ENCODE assay signal across 17 cellular contexts in genomic region chr6:143965503-143966171, GRCh38. TPM values are rescaled to one million over a fixed set of nuclear protein-coding genes. Genes with fewer than 3 reads are reported as not detected.
A peak's percentile ranks its signal among the peaks of the same experiment; 100 is the strongest.
DNase-seq lines count a peak whose midpoint lies in the region; ATAC-seq, FAIRE-seq and TF ChIP-seq lines count a peak whose summit lies in the region.
"Had no signal": no experiment of that assay in that cellular context is flagged by ENCODE, and none has a peak within 500 bp of the region (broad histone marks: within the 10 kb centered on the region; RNA-seq: fewer than 3 reads in every experiment).

No MANE protein-coding gene starts in this region.

- H3K9ac ChIP-seq in HepG2 (ENCODE audit: insufficient read depth, low read depth, low read length) = no peak overlapping the region

- TF ChIP-seq POLR2A in right lobe of liver (IDR thresholded peaks at IDR 0.05) (no peak), HepG2 (IDR thresholded peaks at IDR 0.05; ENCODE audit: insufficient read depth in 1 of 2, low read depth in 2 of 2, low read length in 2 of 2) (no peak)

- DNase-seq in right lobe of liver (no peak), HepG2 (ENCODE audit: low spot score) (no peak), RPMI7951 (ENCODE audit: low read depth) (peak; percentile 90), fibroblast of mammary gland (ENCODE audit: low read depth) (peak; percentile 72), upper lobe of right lung (no peak), HT-29 (ENCODE audit: low spot score) (no peak), T-cell (no peak), COLO829 (ENCODE audit: low spot score) (no peak)
- DNase-seq: activated CD4-positive, alpha-beta memory T cell treated with anti-CD3 and anti-CD28 coated beads, Interleukin-2, amount 10 ng/mL, durations not matched to agents 7 days and 5 days; adrenal gland; NCI-H446; trophoblast cell had no signal

- H3K4me3 ChIP-seq in right lobe of liver (no peak overlapping the region), HepG2 (replicated peaks in 1 of 3; ENCODE audit: insufficient read depth in 1 of 3, low read depth in 2 of 3, low read length in 3 of 3) (no peak overlapping the region), fibroblast of mammary gland (ENCODE audit: control insufficient read depth, low read depth, low read length) (no peak overlapping the region), upper lobe of right lung (no peak overlapping the region)
- H3K4me3 ChIP-seq: adrenal gland, SK-N-MC had no signal

- FAIRE-seq in HepG2 (lab: Jason Lieb, UNC) = no peak
- FAIRE-seq: GM19239 had no signal

- BruUV-seq in HepG2 (replicated peaks; lab: Mats Ljungman, UMichigan) = no TSS peak

- H3K36me3 ChIP-seq in right lobe of liver = no peaks in the 10 kb centered on the region
- no peaks in the 10 kb centered on the region for H3K36me3 ChIP-seq in HepG2 (replicated peaks in 1 of 2; ENCODE audit: control insufficient read depth in 1 of 2, insufficient read depth in 2 of 2, low read length in 2 of 2)
- peaks cover 6% of the 10 kb centered on the region for H3K36me3 ChIP-seq in upper lobe of right lung
- H3K36me3 ChIP-seq: adrenal gland had no signal

- no peak overlapping the region for H3K4me2 ChIP-seq in HepG2 (ENCODE audit: low read depth, low read length)

- H3K27me3 Mint-ChIP-seq in T-cell = peaks cover 0 to 2% of the 10 kb centered on the region in 2 donors
- H3K27me3 Mint-ChIP-seq: activated CD4-positive, alpha-beta memory T cell treated with anti-CD3 and anti-CD28 coated beads, Interleukin-2, amount 10 ng/mL, durations not matched to agents 7 days and 5 days; B cell had no signal

- 49% methylated on average over 5 of the region's 6 CpGs for WGBS in right lobe of liver (ENCODE audit: insufficient coverage, low coverage, low lambda C conversion rate, missing lambda C conversion rate)
- WGBS in HepG2 (ENCODE audit: low lambda C conversion rate) = 52% methylated on average over 6 of the region's 6 CpGs

- H3K27me3 ChIP-seq in right lobe of liver (no peaks in the 10 kb centered on the region), HepG2 (ENCODE audit: control insufficient read depth in 1 of 2, insufficient read depth in 2 of 2, low read length in 2 of 2) (no peaks in the 10 kb centered on the region), upper lobe of right lung (no peaks in the 10 kb centered on the region)
- H3K27me3 ChIP-seq: adrenal gland had no signal

- TF ChIP-seq CTCF in right lobe of liver (IDR thresholded peaks at IDR 0.05) (no peak), HepG2 (CRISPR knock-in tag; IDR thresholded peaks at IDR 0.05) (no peak), fibroblast of mammary gland (conservative IDR thresholded peaks at IDR 0.05; ENCODE audit: control insufficient read depth, insufficient read depth, low read depth, low read length) (no peak), upper lobe of right lung (IDR thresholded peaks at IDR 0.05) (no peak)

- ATAC-seq in right lobe of liver (peak in 3 of 4 donors; percentile 28 to 42 (median 40)), HepG2 (no peak), upper lobe of right lung (peak; percentile 64), T-cell (replicated peaks in 1 of 4) (no peak)

- H3K9me3 ChIP-seq in right lobe of liver = no peaks in the 10 kb centered on the region
- no peaks in the 10 kb centered on the region for H3K9me3 ChIP-seq in HepG2 (ENCODE audit: low read length)
- no peaks in the 10 kb centered on the region for H3K9me3 ChIP-seq in upper lobe of right lung
- H3K9me3 ChIP-seq: adrenal gland had no signal

- H3K27ac ChIP-seq in right lobe of liver (no peak overlapping the region), HepG2 (ENCODE audit: extremely low read length, insufficient read depth, low read length) (no peak overlapping the region), upper lobe of right lung (no peak overlapping the region)
- H3K27ac ChIP-seq: epithelial cell of prostate, SK-N-MC had no signal

- CTCF ChIA-PET in HepG2 (lab: Yijun Ruan, JAX; ENCODE audit: low intra/inter-chr PET ratio, low total read pairs) = no interaction called here
- CTCF ChIA-PET in T-cell (lab: Charles Lee) = no interaction called here

- TF ChIP-seq EP300 in HepG2 (IDR thresholded peaks at IDR 0.05; ENCODE audit: low read depth in 2 of 2, low read length in 2 of 2) (no peak), HepG2 (CRISPR knock-in tag; IDR thresholded peaks at IDR 0.05; ENCODE audit: borderline replicate concordance) (no peak)

- POLR2A ChIA-PET in HepG2 (lab: Yijun Ruan, JAX) (no interaction called here), T-cell (lab: Charles Lee) (no interaction called here)

- H3K4me1 Mint-ChIP-seq in T-cell = no peaks in the 10 kb centered on the region
- H3K4me1 Mint-ChIP-seq: activated CD4-positive, alpha-beta memory T cell treated with anti-CD3 and anti-CD28 coated beads, Interleukin-2, amount 10 ng/mL, durations not matched to agents 7 days and 5 days; B cell had no signal

- H3K27ac Mint-ChIP-seq in T-cell = no peak overlapping the region
- H3K27ac Mint-ChIP-seq: activated CD4-positive, alpha-beta memory T cell treated with anti-CD3 and anti-CD28 coated beads, Interleukin-2, amount 10 ng/mL, durations not matched to agents 7 days and 5 days; B cell; progenitor cell of endocrine pancreas had no signal

- H3K9me3 Mint-ChIP-seq in T-cell = no peaks in the 10 kb centered on the region
- H3K9me3 Mint-ChIP-seq: activated CD4-positive, alpha-beta memory T cell treated with anti-CD3 and anti-CD28 coated beads, Interleukin-2, amount 10 ng/mL, durations not matched to agents 7 days and 5 days had no signal

- no peak overlapping the region for H3K4me3 Mint-ChIP-seq in T-cell
- H3K4me3 Mint-ChIP-seq: activated CD4-positive, alpha-beta memory T cell treated with anti-CD3 and anti-CD28 coated beads, Interleukin-2, amount 10 ng/mL, durations not matched to agents 7 days and 5 days; B cell had no signal

- H4K20me1 ChIP-seq in HepG2 (ENCODE audit: insufficient read depth, low read length) = no peaks in the 10 kb centered on the region

- no peak for TF ChIP-seq RAD21 in HepG2 (CRISPR knock-in tag; IDR thresholded peaks at IDR 0.05)

- in situ Hi-C loops in HepG2 (cut with HindIII; ENCODE audit: extremely low pct_ligation_motif_present, low pct_unique_long_range_greater_than_20kb) = no loop called here

- no peaks in the 10 kb centered on the region for H3K79me2 ChIP-seq in HepG2 (ENCODE audit: insufficient read depth, low read length)

- peaks cover 3% of the 10 kb centered on the region for H3K36me3 Mint-ChIP-seq in T-cell

- H3K4me1 ChIP-seq in right lobe of liver (no peaks in the 10 kb centered on the region), HepG2 (ENCODE audit: insufficient read depth, low read length) (peaks cover 5% of the 10 kb centered on the region; the same call in 1 of the 2 replicates), upper lobe of right lung (peaks cover 21% of the 10 kb centered on the region)

- intact Hi-C loops in right lobe of liver (cut with DNase I) (no loop called here), HepG2 (cut with micrococcal nuclease; ENCODE audit: unreplicated experiment) (no loop called here), upper lobe of right lung (cut with DNase I) (no loop called here)

- no peak overlapping the region for H2AFZ ChIP-seq in HepG2 (ENCODE audit: low read length)

TF ChIP-seq in HepG2, 621 proteins besides CTCF, POLR2A, EP300 and RAD21 (continues in another document):
- no peak for TF ChIP-seq ZNF484 (CRISPR knock-in tag; IDR thresholded peaks at IDR 0.05; ENCODE audit: borderline replicate concordance, low read depth)
- TF ChIP-seq, protein P1, sequence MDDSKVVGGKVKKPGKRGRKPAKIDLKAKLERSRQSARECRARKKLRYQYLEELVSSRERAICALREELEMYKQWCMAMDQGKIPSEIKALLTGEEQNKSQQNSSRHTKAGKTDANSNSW (CRISPR knock-in tag; IDR thresholded peaks at IDR 0.05; ENCODE audit: borderline replicate concordance) = no peak
- TF ChIP-seq FOXA1 (IDR thresholded peaks at IDR 0.05) = no peak
- no peak for TF ChIP-seq FOXA1 (CRISPR knock-in tag; IDR thresholded peaks at IDR 0.05)
- TF ChIP-seq ZNF282 (IDR thresholded peaks at IDR 0.05; ENCODE audit: partially characterized antibody) = no peak
- no peak for TF ChIP-seq ZSCAN9 (CRISPR knock-in tag; IDR thresholded peaks at IDR 0.05; ENCODE audit: borderline replicate concordance)
- TF ChIP-seq ZNF256 (CRISPR knock-in tag; conservative IDR thresholded peaks at IDR 0.05) = no peak
- TF ChIP-seq RXRA (CRISPR knock-in tag; IDR thresholded peaks at IDR 0.05) = no peak

RNA-seq across cellular contexts. Expression of gene PLAGL1, which starts 42.4 kb away (rescaled TPM):
- 1 to 10 TPM in 5 of 6 experiments, under 1 TPM in 1; 0.74 to 3.2 (median 1.6) TPM for total RNA-seq in right lobe of liver
- total RNA-seq in HepG2 (2016; rRNA removed; fragmentation: Illumina TruSeq; extraction: Trizol) = 0.38 and 0.60 TPM in 2 replicates
- total RNA-seq in HepG2 (2016; cell fraction: cytosol; rRNA removed; fragmentation: Illumina TruSeq; extraction: Trizol; ENCODE audit: low read depth) = 0.44 and 0.51 TPM in 2 replicates
- 0.42 and 0.54 TPM in 2 replicates for total RNA-seq in HepG2 (2016; cell fraction: insoluble cytoplasmic fraction; rRNA removed; fragmentation: Illumina TruSeq; extraction: Trizol)
- 0.72 and 0.90 TPM in 2 replicates for total RNA-seq in HepG2 (2016; cell fraction: membrane; rRNA removed; fragmentation: Illumina TruSeq; extraction: Trizol)
- total RNA-seq in HepG2 (2016; cell fraction: nucleus; rRNA removed; fragmentation: Illumina TruSeq; extraction: Trizol) = 1.7 and 2.3 TPM in 2 replicates
- polyA plus RNA-seq in HepG2 (2011; rRNA removed) = 2.2 and 2.3 TPM in 2 replicates
- polyA plus RNA-seq in HepG2 (2011; cell fraction: cytosol; rRNA removed) = 0.91 and 1.4 TPM in 2 replicates
- 7.1 and 8.1 TPM in 2 replicates for polyA plus RNA-seq in HepG2 (2011; cell fraction: nucleus; rRNA removed)
- 3.0 and 3.9 TPM in 2 replicates for polyA plus RNA-seq in HepG2 (2012)
- polyA plus RNA-seq in HepG2 (2016; cell fraction: cytosol; fragmentation: Illumina TruSeq; extraction: Trizol; ENCODE audit: low read depth) = 0.06 and 0.17 TPM in 2 replicates
- polyA plus RNA-seq in HepG2 (2016; cell fraction: insoluble cytoplasmic fraction; fragmentation: Illumina TruSeq; extraction: Trizol; ENCODE audit: low read depth) = 0.98 and 1.4 TPM in 2 replicates
- polyA plus RNA-seq in HepG2 (2016; cell fraction: membrane; fragmentation: Illumina TruSeq; extraction: Trizol; ENCODE audit: low read depth) = 0.48 and 0.84 TPM in 2 replicates
- 3.1 and 4.2 TPM in 2 replicates for polyA plus RNA-seq in HepG2 (2016; cell fraction: nucleus; fragmentation: Illumina TruSeq; extraction: Trizol; ENCODE audit: insufficient read depth, low read depth)
- 2.9 and 8.6 TPM in 2 replicates for polyA minus RNA-seq in HepG2 (2011; rRNA and poly(A)+ RNA removed; ENCODE audit: low replicate concordance)
- 0.89 and 1.1 TPM in 2 replicates for polyA minus RNA-seq in HepG2 (2011; cell fraction: cytosol; rRNA and poly(A)+ RNA removed)
- 4.8 and 5.1 TPM in 2 replicates for polyA minus RNA-seq in HepG2 (2011; cell fraction: nucleus; rRNA and poly(A)+ RNA removed)
- total RNA-seq in RPMI7951 (2014; rRNA removed; shearing (Covaris generic)) = 6.4 and 10.1 TPM in 2 replicates
- total RNA-seq in upper lobe of right lung = 34.8 TPM
- 0.13 TPM in 1 of 2 replicates, not detected in the other for total RNA-seq in HT-29 (2014; rRNA removed; shearing (Covaris generic))
- 1 to 10 TPM; 3.4 to 5.7 (median 4.8) TPM for total RNA-seq in T-cell

Comparison
In these comparisons a context has a peak if more than half of its experiments do, and no peak if none do; other contexts are left out.
1. ATAC-seq: peak in right lobe of liver (3 of 4) and upper lobe of right lung (single experiment); none in HepG2 (single experiment) and T-cell (0 of 4).
2. DNase-seq: peak in RPMI7951 (single experiment) and fibroblast of mammary gland (single experiment); none in right lobe of liver (0 of 3), HepG2 (single experiment), upper lobe of right lung (single experiment), HT-29 (single experiment), T-cell (0 of 34) and COLO829 (single experiment).